Comparison of ENCODE assay signal across 7 cellular contexts in genomic region chr6:3922619-3923018, GRCh38.
DNase-seq lines count a peak whose midpoint lies in the region; ATAC-seq, FAIRE-seq and TF ChIP-seq lines count a peak whose summit lies in the region.
"Not testable (repeated sequence)": the region's sequence is repeated elsewhere in the genome, so short reads cannot be mapped to it uniquely, and the experiment has no call there.

No MANE protein-coding gene starts in this region.

- H3K4me3 ChIP-seq in A549; K562; H1 (ENCODE audit: extremely low read depth in 1 of 4, insufficient read depth in 2 of 4, low read depth in 3 of 4, low read length in 4 of 4); esophagus muscularis mucosa; right atrium auricular region; HepG2 (replicated peaks in 1 of 3; ENCODE audit: insufficient read depth in 1 of 3, low read depth in 2 of 3, low read length in 3 of 3): not testable (repeated sequence)

- not testable (repeated sequence) for H3K27ac ChIP-seq in A549; K562 (ENCODE audit: extremely low read depth, low read depth, low read length); H1 (ENCODE audit: low read depth, low read length); esophagus muscularis mucosa (replicated peaks in 1 of 4); right atrium auricular region; HepG2 (ENCODE audit: extremely low read length, insufficient read depth, low read length)

- H4K8ac ChIP-seq in H1 (ENCODE audit: extremely low read depth, insufficient read depth, low read length): not testable (repeated sequence)

- H3K4me1 ChIP-seq in A549 (peaks cover 22% of the 10 kb centered on the region; the same call in 2 of the 3 replicates), esophagus muscularis mucosa (peaks cover 5 to 23% (median 15%) of the 10 kb centered on the region in 4 donors), right atrium auricular region (peaks cover 0 to 20% of the 10 kb centered on the region in 2 donors), HepG2 (ENCODE audit: insufficient read depth, low read length) (peaks cover 19% of the 10 kb centered on the region)
- not testable (repeated sequence) for H3K4me1 ChIP-seq in K562 (replicated peaks in 1 of 2; ENCODE audit: control insufficient read depth in 2 of 2, insufficient read depth in 2 of 2, low read length in 2 of 2); H1 (replicated peaks in 1 of 4; ENCODE audit: control insufficient read depth in 3 of 4, insufficient read depth in 4 of 4, low read length in 3 of 4)

- H2BK15ac ChIP-seq in H1 (ENCODE audit: low read length): not testable (repeated sequence)

- not testable (repeated sequence) for DNase-seq in A549 (ENCODE audit: low read depth in 1 of 2, low spot score in 1 of 2); K562 (ENCODE audit: extremely low read depth in 1 of 4, low spot score in 3 of 4); H1 (ENCODE audit: low read depth in 1 of 2, low spot score in 2 of 2); HepG2 (ENCODE audit: low spot score)
- peak; percentile 33 for DNase-seq in activated CD8-positive, alpha-beta memory T cell treated with anti-CD3 and anti-CD28 coated beads for 24 hours
- DNase-seq in esophagus muscularis mucosa (ENCODE audit: extremely low spot score) (peak; percentile 17), right atrium auricular region (ENCODE audit: low spot score) (peak; percentile 36)

- H3K79me2 ChIP-seq in K562 (ENCODE audit: control insufficient read depth, insufficient read depth, low read length); H1 (ENCODE audit: control insufficient read depth in 1 of 2, insufficient read depth in 2 of 2, low read length in 2 of 2); HepG2 (ENCODE audit: insufficient read depth, low read length): not testable (repeated sequence)

- not testable (repeated sequence) for H2BK5ac ChIP-seq in H1 (ENCODE audit: low read depth, low read length)

- H4K20me1 ChIP-seq in K562 (replicated peaks; ENCODE audit: control insufficient read depth, insufficient read depth, low read length); H1 (replicated peaks in 1 of 2; ENCODE audit: control insufficient read depth in 1 of 2, insufficient read depth in 2 of 2, low read length in 2 of 2); HepG2 (ENCODE audit: insufficient read depth, low read length): not testable (repeated sequence)

- not testable (repeated sequence) for BruUV-seq in K562 (replicated peaks; lab: Mats Ljungman, UMichigan); HepG2 (replicated peaks; lab: Mats Ljungman, UMichigan)

- POLR2A ChIA-PET in A549 (lab: Yijun Ruan, JAX); K562 (lab: Yijun Ruan, JAX); H1 (lab: Charles Lee; ENCODE audit: partially characterized antibody): not testable (repeated sequence)
- POLR2A ChIA-PET in HepG2 (lab: Yijun Ruan, JAX): interaction anchor here (1.1 to 2.0 kb wide), 2 partner anchors 9 to 27 kb away, joined by 3 to 13 read pairs; no protein-coding TSS in a partner anchor

- in situ Hi-C loops in K562 (cut with MboI); HepG2 (cut with HindIII; ENCODE audit: extremely low pct_ligation_motif_present, low pct_unique_long_range_greater_than_20kb): not testable (repeated sequence)

- TF ChIP-seq RAD21 in A549 (conservative IDR thresholded peaks at IDR 0.05 in 1 of 2, IDR thresholded peaks at IDR 0.05 in 1 of 2); K562 (CRISPR knock-in tag; conservative IDR thresholded peaks at IDR 0.05 in 1 of 2, IDR thresholded peaks at IDR 0.05 in 1 of 2); H1 (IDR thresholded peaks at IDR 0.05 in 1 of 2, conservative IDR thresholded peaks at IDR 0.05 in 1 of 2; ENCODE audit: low read depth in 2 of 2, low read length in 2 of 2); HepG2 (CRISPR knock-in tag; IDR thresholded peaks at IDR 0.05): not testable (repeated sequence)

- H2BK120ac ChIP-seq in H1 (replicated peaks; ENCODE audit: low read depth, low read length): not testable (repeated sequence)

- not testable (repeated sequence) for TF ChIP-seq EP300 in A549 (IDR thresholded peaks at IDR 0.05); K562 (IDR thresholded peaks at IDR 0.05; ENCODE audit: low read length); H1 (IDR thresholded peaks at IDR 0.05; ENCODE audit: borderline replicate concordance in 1 of 2, low read depth in 2 of 2, low read length in 2 of 2); esophagus muscularis mucosa (IDR thresholded peaks at IDR 0.05); HepG2 (IDR thresholded peaks at IDR 0.05; ENCODE audit: low read depth in 2 of 2, low read length in 2 of 2); HepG2 (CRISPR knock-in tag; IDR thresholded peaks at IDR 0.05; ENCODE audit: borderline replicate concordance)

- not testable (repeated sequence) for H2AFZ ChIP-seq in K562 (ENCODE audit: low read depth, low read length); H1 (ENCODE audit: low read length); HepG2 (ENCODE audit: low read length)

- H3K23ac ChIP-seq in H1 (ENCODE audit: insufficient read length): not testable (repeated sequence)

- not testable (repeated sequence) for H3K14ac ChIP-seq in H1 (ENCODE audit: insufficient read length)

- TF ChIP-seq CTCF in A549 (IDR thresholded peaks at IDR 0.05); K562 (IDR thresholded peaks at IDR 0.05 in 2 of 3, conservative IDR thresholded peaks at IDR 0.05 in 1 of 3; ENCODE audit: insufficient read depth in 2 of 3, low read depth in 1 of 3, low read length in 3 of 3); H1 (IDR thresholded peaks at IDR 0.05; ENCODE audit: control extremely low read depth in 1 of 3, insufficient read depth in 1 of 3, low read depth in 1 of 3, low read length in 3 of 3); esophagus muscularis mucosa (IDR thresholded peaks at IDR 0.05); right atrium auricular region (IDR thresholded peaks at IDR 0.05); HepG2 (CRISPR knock-in tag; IDR thresholded peaks at IDR 0.05): not testable (repeated sequence)

- not testable (repeated sequence) for H3K4me2 ChIP-seq in A549; K562 (ENCODE audit: insufficient read depth, low read length); H1 (ENCODE audit: insufficient read depth in 1 of 2, low read depth in 2 of 2, low read length in 2 of 2); HepG2 (ENCODE audit: low read depth, low read length)

- H4K91ac ChIP-seq in H1 (replicated peaks; ENCODE audit: insufficient read length, low read length): not testable (repeated sequence)

- H3K79me1 ChIP-seq in H1 (ENCODE audit: low read depth, low read length): not testable (repeated sequence)

- H2BK12ac ChIP-seq in H1 (ENCODE audit: low read depth, low read length): not testable (repeated sequence)

- WGBS in A549 (ENCODE audit: missing lambda C conversion rate): 98% methylated on average over 7 of the region's 7 CpGs
- 55% methylated on average over 7 of the region's 7 CpGs for WGBS in K562 (ENCODE audit: insufficient coverage, low coverage, missing lambda C conversion rate)
- 89% methylated on average over 7 of the region's 7 CpGs; no CpG with 5 or more reads in 1 of the 2 experiments for WGBS in H1 (ENCODE audit: extremely low coverage in 1 of 2, insufficient coverage in 1 of 2, insufficient read length in 1 of 2, insufficient replicate concordance in 2 of 2, low coverage in 1 of 2, low lambda C conversion rate in 2 of 2, missing lambda C conversion rate in 1 of 2), 2 experiments
- 97% methylated on average over 7 of the region's 7 CpGs for WGBS in esophagus muscularis mucosa
- 92% methylated on average over 7 of the region's 7 CpGs for WGBS in HepG2 (ENCODE audit: low lambda C conversion rate)

- not testable (repeated sequence) for H3K4ac ChIP-seq in H1 (replicated peaks; ENCODE audit: insufficient read length, low read depth, low read length)

- not testable (repeated sequence) for H2BK20ac ChIP-seq in H1 (ENCODE audit: low read length)

- not testable (repeated sequence) for H3K18ac ChIP-seq in H1 (ENCODE audit: extremely low read depth, low read length)

- TF ChIP-seq POLR2A in A549 (IDR thresholded peaks at IDR 0.05; ENCODE audit: low read length); K562 (conservative IDR thresholded peaks at IDR 0.05); H1 (IDR thresholded peaks at IDR 0.05; ENCODE audit: control extremely low read depth in 1 of 2, low read depth in 2 of 2, low read length in 2 of 2); esophagus muscularis mucosa (IDR thresholded peaks at IDR 0.05; ENCODE audit: low read depth); HepG2 (IDR thresholded peaks at IDR 0.05; ENCODE audit: insufficient read depth in 1 of 2, low read depth in 2 of 2, low read length in 2 of 2): not testable (repeated sequence)

- not testable (repeated sequence) for H3K27me3 ChIP-seq in K562 (ENCODE audit: control insufficient read depth in 2 of 2, insufficient read depth in 2 of 2, low read length in 2 of 2); H1 (replicated peaks in 1 of 4; ENCODE audit: control insufficient read depth in 3 of 4, extremely low read depth in 1 of 4, insufficient read depth in 3 of 4, low read length in 3 of 4); esophagus muscularis mucosa; right atrium auricular region; HepG2 (ENCODE audit: control insufficient read depth in 1 of 2, insufficient read depth in 2 of 2, low read length in 2 of 2)

- H2AK5ac ChIP-seq in H1 (ENCODE audit: low read depth, low read length): not testable (repeated sequence)

- not testable (repeated sequence) for H3K36me3 ChIP-seq in K562 (ENCODE audit: control insufficient read depth, insufficient read depth, low read length); H1 (ENCODE audit: control insufficient read depth in 2 of 4, insufficient read depth in 4 of 4, low read length in 3 of 4); esophagus muscularis mucosa; right atrium auricular region; HepG2 (replicated peaks in 1 of 2; ENCODE audit: control insufficient read depth in 1 of 2, insufficient read depth in 2 of 2, low read length in 2 of 2)

- not testable (repeated sequence) for H3K9ac ChIP-seq in K562 (ENCODE audit: insufficient read depth in 1 of 2, low read depth in 2 of 2, low read length in 2 of 2); H1 (replicated peaks in 1 of 4; ENCODE audit: extremely low read depth in 1 of 4, low read depth in 3 of 4, low read length in 3 of 4); HepG2 (ENCODE audit: insufficient read depth, low read depth, low read length)

- not testable (repeated sequence) for H3K9me3 ChIP-seq in A549; K562 (replicated peaks; ENCODE audit: control insufficient read depth, insufficient read depth, low read depth, low read length); H1 (ENCODE audit: insufficient read depth in 2 of 2, low read depth in 1 of 2, low read length in 1 of 2); esophagus muscularis mucosa; right atrium auricular region; HepG2 (ENCODE audit: low read length)

- not testable (repeated sequence) for FAIRE-seq in A549 (lab: Jason Lieb, UNC); K562 (lab: Jason Lieb, UNC); H1 (lab: Jason Lieb, UNC); HepG2 (lab: Jason Lieb, UNC)

- intact Hi-C loops in K562 (cut with micrococcal nuclease); esophagus muscularis mucosa (cut with DNase I); HepG2 (cut with micrococcal nuclease; ENCODE audit: unreplicated experiment): not testable (repeated sequence)

- H3K9me1 ChIP-seq in K562 (ENCODE audit: control insufficient read depth, insufficient read depth, low read length): not testable (repeated sequence)

- H3K23me2 ChIP-seq in H1 (ENCODE audit: low read depth, low read length): not testable (repeated sequence)

- H4K5ac ChIP-seq in H1 (ENCODE audit: insufficient read length, low read depth, low read length): not testable (repeated sequence)

- H3K56ac ChIP-seq in H1 (replicated peaks; ENCODE audit: insufficient read length, low read depth, low read length): not testable (repeated sequence)

- CTCF ChIA-PET in A549 (lab: Yijun Ruan, JAX): interaction anchor here (1.0 to 2.2 kb wide), 6 partner anchors 10 to 174 kb away, joined by 3 to 15 read pairs (median 4); partner anchors contain the start of gene FAM50B
- CTCF ChIA-PET in K562 (lab: Yijun Ruan, JAX; ENCODE audit: low intra/inter-chr PET ratio); HepG2 (lab: Yijun Ruan, JAX; ENCODE audit: low intra/inter-chr PET ratio, low total read pairs): not testable (repeated sequence)
- CTCF ChIA-PET in H1 (lab: Charles Lee; ENCODE audit: partially characterized antibody): interaction anchor here (1.0 to 3.2 kb wide), 6 partner anchors 10 to 180 kb away, joined by 3 to 20 read pairs (median 4); partner anchors contain the start of gene FAM50B

- ATAC-seq in A549, K562, HepG2: not testable (repeated sequence)
